8 cellular contexts compared by ENCODE assay signal in genomic region chr6:29005183-29005885, GRCh38. TPM values are rescaled to one million over a fixed set of nuclear protein-coding genes. Genes with fewer than 3 reads are reported as not detected.
A peak's percentile ranks its signal among the peaks of the same experiment; 100 is the strongest.
DNase-seq lines count a peak whose midpoint lies in the region; ATAC-seq and TF ChIP-seq lines count a peak whose summit lies in the region.

ZNF311 (minus strand) TSS chr6:29005315; CDS start chr6:29003954, 1,361 bp downstream.

- H3K4me1 ChIP-seq in ectodermal cell (ENCODE audit: control insufficient read depth, insufficient read depth, low read length), result no peaks in the 10 kb centered on the region
- no peaks in the 10 kb centered on the region for H3K4me1 ChIP-seq in lung (ENCODE audit: control insufficient read depth in 2 of 2, insufficient read depth in 2 of 2, low read length in 2 of 2)
- H3K4me1 ChIP-seq in stomach smooth muscle (ENCODE audit: control insufficient read depth, insufficient read depth, low read length), result no peaks in the 10 kb centered on the region

- in situ Hi-C loops in ACHN (cut with HindIII; ENCODE audit: low pct_ligation_motif_present, low pct_unique_long_range_greater_than_20kb, low sequenced_read_pairs), result no loop called here

- DNase-seq in ACHN, result peak; percentile 76
- no peak for DNase-seq in HFFc6
- peak; percentile 39 for DNase-seq in T-helper 2 cell treated with Interferon-gamma antibody and Interleukin-4, amounts not matched to agents 5 μg/mL and 100 μg/mL, for 36 hours (ENCODE audit: low spot score)
- DNase-seq in lung (ENCODE audit: low spot score), result peak; percentile 55
- no peak for DNase-seq in germinal center (ENCODE audit: low spot score)
- no peak for DNase-seq in NCI-H128 (lab: John Stamatoyannopoulos, UW; ENCODE audit: unreplicated experiment)

- H3K9me3 ChIP-seq in ectodermal cell (ENCODE audit: control insufficient read depth, low read length) (no peaks in the 10 kb centered on the region), lung (ENCODE audit: control insufficient read depth in 2 of 2, insufficient read depth in 1 of 2, low read length in 1 of 2) (no peaks in the 10 kb centered on the region), stomach smooth muscle (ENCODE audit: control insufficient read depth in 2 of 2, low read length in 2 of 2) (no peaks in the 10 kb centered on the region)

- H3K27me3 Mint-ChIP-seq in HFFc6 (ENCODE audit: insufficient read depth), result peaks cover 4% of the 10 kb centered on the region
- H3K27me3 Mint-ChIP-seq in T-helper 2 cell treated with Interferon-gamma antibody and Interleukin-4, amounts not matched to agents 5 μg/mL and 100 μg/mL, for 36 hours (ENCODE audit: low read depth), result peaks cover 12% of the 10 kb centered on the region

- H3K4me3 Mint-ChIP-seq in HFFc6, result peak within 1 kb of the TSS; percentile 89
- H3K4me3 Mint-ChIP-seq in T-helper 2 cell treated with Interferon-gamma antibody and Interleukin-4, amounts not matched to agents 5 μg/mL and 100 μg/mL, for 36 hours, result peak within 1 kb of the TSS; percentile 88

- no peaks in the 10 kb centered on the region for H3K36me3 ChIP-seq in ectodermal cell (ENCODE audit: control insufficient read depth, insufficient read depth, low read length)
- H3K36me3 ChIP-seq in lung (ENCODE audit: control insufficient read depth in 2 of 2, insufficient read depth in 2 of 2, low read length in 2 of 2), result no peaks in the 10 kb centered on the region
- no peaks in the 10 kb centered on the region for H3K36me3 ChIP-seq in stomach smooth muscle (ENCODE audit: control insufficient read depth in 2 of 2, insufficient read depth in 2 of 2, low read length in 2 of 2)

- TF ChIP-seq CTCF in HFFc6 (IDR thresholded peaks at IDR 0.05) (no peak), lung (IDR thresholded peaks at IDR 0.05; ENCODE audit: control extremely low read depth, extremely low read depth) (no peak)

- no peak within 1 kb of the TSS for H3K27ac Mint-ChIP-seq in HFFc6
- H3K27ac Mint-ChIP-seq in T-helper 2 cell treated with Interferon-gamma antibody and Interleukin-4, amounts not matched to agents 5 μg/mL and 100 μg/mL, for 36 hours, result peak within 1 kb of the TSS; percentile 84

- H3K27me3 ChIP-seq in ectodermal cell (ENCODE audit: control insufficient read depth, insufficient read depth, low read length, poor library complexity, severe bottlenecking), result peaks cover 41% of the 10 kb centered on the region
- H3K27me3 ChIP-seq in lung (ENCODE audit: control insufficient read depth, insufficient read depth), result no peaks in the 10 kb centered on the region
- no peaks in the 10 kb centered on the region for H3K27me3 ChIP-seq in stomach smooth muscle (ENCODE audit: control insufficient read depth in 1 of 2, insufficient read depth in 2 of 2, low read length in 2 of 2)

- H3K9me3 Mint-ChIP-seq in HFFc6, result no peaks in the 10 kb centered on the region
- H3K9me3 Mint-ChIP-seq in T-helper 2 cell treated with Interferon-gamma antibody and Interleukin-4, amounts not matched to agents 5 μg/mL and 100 μg/mL, for 36 hours, result peaks cover 26% of the 10 kb centered on the region

- peak within 1 kb of the TSS; percentile 47 to 63 for H3K9ac ChIP-seq in stomach smooth muscle (ENCODE audit: low read length in 2 of 2)

- no peak within 1 kb of the TSS for H3K27ac ChIP-seq in ectodermal cell (ENCODE audit: insufficient read depth, low read depth, low read length, poor library complexity, severe bottlenecking)
- peak within 1 kb of the TSS in 1 of 2 donors; percentile 84 for H3K27ac ChIP-seq in lung (ENCODE audit: low read depth in 1 of 2, low read length in 1 of 2)
- H3K27ac ChIP-seq in stomach smooth muscle (ENCODE audit: low read length), result no peak within 1 kb of the TSS

- peak; percentile 95 for ATAC-seq in lung (ENCODE audit: insufficient read depth, low FRiP score)

- WGBS in ectodermal cell, 2 experiments, result 72 to 75% methylated on average over 29 of the region's 29 CpGs
- whole genome bisulfite sequencing in lung, 2 donors, result 8 to 12% methylated on average over 27 to 29 of the region's 29 CpGs

- H3K36me3 Mint-ChIP-seq in HFFc6 (ENCODE audit: low read depth), result no peaks in the 10 kb centered on the region
- H3K36me3 Mint-ChIP-seq in T-helper 2 cell treated with Interferon-gamma antibody and Interleukin-4, amounts not matched to agents 5 μg/mL and 100 μg/mL, for 36 hours (ENCODE audit: low read depth), result peaks cover 5% of the 10 kb centered on the region

- H3K4me3 ChIP-seq in ectodermal cell (ENCODE audit: insufficient read depth, low read depth, low read length), result peak within 1 kb of the TSS; percentile 11
- H3K4me3 ChIP-seq in lung, result peak within 1 kb of the TSS; percentile 72
- peak within 1 kb of the TSS; percentile 67 to 79 for H3K4me3 ChIP-seq in stomach smooth muscle (ENCODE audit: low read length in 2 of 2)

- H3K4me1 Mint-ChIP-seq in HFFc6 (ENCODE audit: low read depth), result peaks cover 15% of the 10 kb centered on the region
- H3K4me1 Mint-ChIP-seq in T-helper 2 cell treated with Interferon-gamma antibody and Interleukin-4, amounts not matched to agents 5 μg/mL and 100 μg/mL, for 36 hours (ENCODE audit: low read depth), result peaks cover 27% of the 10 kb centered on the region

RNA-seq across cellular contexts. Expression of gene ZNF311, which starts in this region (rescaled TPM):
- under 1 TPM; 0.17 to 0.34 (median 0.21) TPM for total RNA-seq in HFFc6 (2021; fragmentation: NEBNext Ultra II Directional; extraction: Animal tissue kit (Norgen Biotek cat#: 25700))
- 1.0 TPM for polyA plus RNA-seq in ectodermal cell (2013, experiment 1 of 4)
- 1.5 TPM for polyA plus RNA-seq in ectodermal cell (2013, experiment 2 of 4)
- polyA plus RNA-seq in ectodermal cell (2013, experiment 3 of 4), result 0.48 TPM
- polyA plus RNA-seq in ectodermal cell (2013, experiment 4 of 4), result 0.77 TPM
- total RNA-seq in lung, result 1 to 10 TPM; 1.7 to 3.1 TPM
- 1 to 10 TPM in 1 of 2 donors, under 1 TPM in 1; 0.42 to 1.0 TPM for polyA plus RNA-seq in lung

Comparison
In these comparisons a context has a peak if more than half of its experiments do, and no peak if none do; other contexts are left out.
1. DNase-seq: peak in ACHN (single experiment), T-helper 2 cell treated with Interferon-gamma antibody and Interleukin-4, amounts not matched to agents 5 μg/mL and 100 μg/mL, for 36 hours (single experiment) and lung (single experiment); none in HFFc6 (single experiment), germinal center (single experiment) and NCI-H128 (single experiment).
2. H3K4me3 ChIP-seq: peak in every context shown above with its lines; median percentile 73 in stomach smooth muscle; 72 in lung; 11 in ectodermal cell.